Comparison of ENCODE assay signal across 13 cellular contexts in the genomic region with DNA sequence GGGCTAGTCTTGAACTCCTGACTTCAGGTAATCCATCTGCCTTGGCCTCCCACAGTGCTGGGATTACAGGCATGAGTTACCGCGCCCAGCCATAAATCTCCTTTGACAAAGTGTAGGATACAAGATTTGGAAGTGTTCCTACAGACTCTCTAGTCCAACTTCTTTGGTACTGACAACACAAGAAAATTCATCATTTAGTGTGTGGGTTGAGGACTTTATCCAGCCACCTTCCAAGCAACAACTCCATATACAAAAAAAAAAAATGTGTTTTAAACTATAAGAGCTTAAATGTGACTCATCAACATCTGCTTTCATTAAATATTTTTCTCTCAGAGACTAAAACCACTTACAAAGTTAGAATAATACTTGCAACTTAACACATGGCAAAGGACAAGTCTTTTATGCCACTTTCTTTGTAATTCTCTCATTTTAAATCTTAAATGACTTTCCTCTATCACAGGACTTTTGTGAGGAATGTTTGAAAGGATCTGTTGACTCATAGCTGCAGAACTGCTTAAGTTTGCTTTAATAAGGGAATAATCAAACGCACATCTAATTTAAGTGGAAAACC. TPM values are rescaled to one million over a fixed set of nuclear protein-coding genes. Genes with fewer than 3 reads are reported as not detected.
DNase-seq lines count a peak whose midpoint lies in the region; ATAC-seq and TF ChIP-seq lines count a peak whose summit lies in the region.
"Had no signal": no experiment of that assay in that cellular context is flagged by ENCODE, and none has a peak within 500 bp of the region (broad histone marks: within the 10 kb centered on the region; RNA-seq: fewer than 3 reads in every experiment).

No MANE protein-coding gene starts in this region.

- H3K4me3 ChIP-seq in RWPE2 (ENCODE audit: severe bottlenecking) (no peak overlapping the region), esophagus muscularis mucosa (no peak overlapping the region)

- no peak for TF ChIP-seq EP300 in esophagus muscularis mucosa (IDR thresholded peaks at IDR 0.05)

- no peaks in the 10 kb centered on the region for H3K4me1 Mint-ChIP-seq in T-helper 2 cell treated with Interferon-gamma antibody and Interleukin-4, amounts not matched to agents 5 μg/mL and 100 μg/mL, for 36 hours (ENCODE audit: low read depth)
- H3K4me1 Mint-ChIP-seq: memory B cell had no signal

- no peak for TF ChIP-seq POLR2A in esophagus muscularis mucosa (IDR thresholded peaks at IDR 0.05; ENCODE audit: low read depth)

- H3K27ac Mint-ChIP-seq in T-helper 2 cell treated with Interferon-gamma antibody and Interleukin-4, amounts not matched to agents 5 μg/mL and 100 μg/mL, for 36 hours, result no peak overlapping the region
- H3K27ac Mint-ChIP-seq: memory B cell had no signal

- ATAC-seq in RWPE2 (ENCODE audit: low read depth), result peak; percentile 39; the same call in 2 of the 3 replicates
- ATAC-seq in omental fat pad (ENCODE audit: low FRiP score), result peak; percentile 81
- no peak for ATAC-seq in GM21737 (IDR thresholded peaks at IDR 0.05; ENCODE audit: unreplicated experiment)
- ATAC-seq: Right ventricle myocardium inferior had no signal

- no peak overlapping the region for H3K4me3 Mint-ChIP-seq in T-helper 2 cell treated with Interferon-gamma antibody and Interleukin-4, amounts not matched to agents 5 μg/mL and 100 μg/mL, for 36 hours
- H3K4me3 Mint-ChIP-seq: memory B cell had no signal

- H3K27me3 ChIP-seq in RWPE2 (ENCODE audit: insufficient read depth, poor library complexity, severe bottlenecking), result no peaks in the 10 kb centered on the region
- H3K27me3 ChIP-seq in esophagus muscularis mucosa, result no peaks in the 10 kb centered on the region

- no peaks in the 10 kb centered on the region for H3K9me3 Mint-ChIP-seq in T-helper 2 cell treated with Interferon-gamma antibody and Interleukin-4, amounts not matched to agents 5 μg/mL and 100 μg/mL, for 36 hours
- H3K9me3 Mint-ChIP-seq: memory B cell had no signal

- H3K4me1 ChIP-seq in RWPE2 (ENCODE audit: insufficient read depth, poor library complexity, severe bottlenecking) (peaks cover 19% of the 10 kb centered on the region), esophagus muscularis mucosa (peaks cover 4 to 33% (median 31%) of the 10 kb centered on the region in 4 donors)

- DNase-seq in AG20443 (ENCODE audit: low spot score), result peak; percentile 30
- DNase-seq in RWPE2 (ENCODE audit: low spot score), result no peak
- DNase-seq in esophagus muscularis mucosa (ENCODE audit: extremely low spot score), result no peak
- no peak for DNase-seq in omental fat pad (ENCODE audit: low spot score)
- no peak for DNase-seq in T-helper 2 cell treated with Interferon-gamma antibody and Interleukin-4, amounts not matched to agents 5 μg/mL and 100 μg/mL, for 36 hours (ENCODE audit: low spot score)
- DNase-seq in occipital lobe (lab: John Stamatoyannopoulos, UW), result no peak
- no peak for DNase-seq in NCI-H1105 treated with DMSO at 0.1 percent for 48 hours (lab: John Stamatoyannopoulos, UW)
- DNase-seq: activated gamma-delta T cell, Caco-2, KBM-7 had no signal

- intact Hi-C loops in esophagus muscularis mucosa (cut with DNase I), result no loop called here

- no peaks in the 10 kb centered on the region for H3K36me3 Mint-ChIP-seq in T-helper 2 cell treated with Interferon-gamma antibody and Interleukin-4, amounts not matched to agents 5 μg/mL and 100 μg/mL, for 36 hours (ENCODE audit: low read depth)
- H3K36me3 Mint-ChIP-seq: memory B cell had no signal

- H3K9me3 ChIP-seq in RWPE2 (ENCODE audit: severe bottlenecking) (no peaks in the 10 kb centered on the region), esophagus muscularis mucosa (no peaks in the 10 kb centered on the region)
- H3K9me3 ChIP-seq: Caco-2 had no signal

- 33% methylated on average over 3 of the region's 3 CpGs for WGBS in esophagus muscularis mucosa

- no peak for TF ChIP-seq CTCF in RWPE2 (IDR thresholded peaks at IDR 0.05; ENCODE audit: poor library complexity, severe bottlenecking)
- TF ChIP-seq CTCF in esophagus muscularis mucosa (IDR thresholded peaks at IDR 0.05), result no peak
- no peak for TF ChIP-seq CTCF in omental fat pad (IDR thresholded peaks at IDR 0.05)

- no peaks in the 10 kb centered on the region for H3K27me3 Mint-ChIP-seq in T-helper 2 cell treated with Interferon-gamma antibody and Interleukin-4, amounts not matched to agents 5 μg/mL and 100 μg/mL, for 36 hours (ENCODE audit: low read depth)

- H3K27ac ChIP-seq in RWPE2 (ENCODE audit: poor library complexity, severe bottlenecking) (peak overlapping the region; percentile 89), esophagus muscularis mucosa (replicated peaks in 1 of 4) (peak overlapping the region; percentile 40 to 79 (median 65))

- no peaks in the 10 kb centered on the region for H3K36me3 ChIP-seq in RWPE2 (ENCODE audit: low read depth)
- no peaks in the 10 kb centered on the region for H3K36me3 ChIP-seq in esophagus muscularis mucosa

RNA-seq across cellular contexts. Expression of a gene that starts 46.2 kb away (rescaled TPM):
- total RNA-seq in esophagus muscularis mucosa (100 to 1,000 TPM in 2 of 4 donors, 10 to 100 TPM in 2; 98.4 to 117 (median 105) TPM), omental fat pad (100 to 1,000 TPM in 2 of 4 donors, 10 to 100 TPM in 2; 81.3 to 155 (median 111) TPM), occipital lobe (73.2 TPM)

RNA-seq across cellular contexts. Expression of a gene that starts 57.6 kb away (rescaled TPM):
- total RNA-seq in esophagus muscularis mucosa (10 to 100 TPM; 57.3 to 70.2 (median 59.1) TPM), omental fat pad (100 to 1,000 TPM in 1 of 4 donors, 10 to 100 TPM in 3; 47.3 to 115 (median 58.5) TPM), occipital lobe (79.7 TPM)
